ENCODE assay signal across 6 cellular contexts in the genomic region with DNA sequence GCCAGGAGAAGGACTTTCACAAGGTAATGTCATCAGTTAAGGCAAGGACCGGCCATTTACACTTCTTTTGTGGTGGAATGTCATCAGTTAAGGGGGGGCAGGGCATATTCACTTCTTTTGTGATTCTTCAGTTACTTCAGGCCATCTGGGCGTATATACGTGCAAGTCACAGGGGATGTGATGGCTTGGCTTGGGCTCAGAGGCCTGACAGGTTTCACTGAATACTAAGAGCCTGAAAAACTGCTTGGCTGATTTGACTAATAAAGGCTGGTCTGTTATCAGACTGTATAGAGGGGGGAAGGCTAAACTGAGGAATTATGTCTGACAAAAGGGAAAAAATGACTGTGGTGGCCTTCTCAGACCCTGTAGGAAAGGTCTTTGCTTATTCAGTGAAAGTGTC. TPM values are rescaled to one million over a fixed set of nuclear protein-coding genes. Genes with fewer than 3 reads are reported as not detected.
"Had no signal": no experiment of that assay in that cellular context is flagged by ENCODE, and none has a peak within 500 bp of the region (broad histone marks: within the 10 kb centered on the region; RNA-seq: fewer than 3 reads in every experiment).

No MANE protein-coding gene starts in this region.

RNA-seq across cellular contexts. Expression of gene IL34, which starts 24.5 kb away (rescaled TPM):
- total RNA-seq: activated CD8-positive, alpha-beta T cell treated with anti-CD3 and anti-CD28 coated beads for 36 hours; activated naive CD4-positive, alpha-beta T cell treated with anti-CD3 and anti-CD28 coated beads for 36 hours; activated T-helper 1 cell treated with anti-CD3 and anti-CD28 coated beads, Interleukin-12 subunit alpha, Interleukin-12 subunit beta, Interleukin-2, Interleukin-4 antibody, amounts not matched to agents 30 ng/mL and 10 ng/mL and 1 ng/mL, durations not matched to agents 14 hours and 24 hours and 36 hours; activated T-helper 2 cell treated with anti-CD3 and anti-CD28 coated beads, Interferon-gamma antibody, Interleukin-2, Interleukin-4, amounts not matched to agents 10 μg/mL and 5 μg/mL and 100 μg/mL, durations not matched to agents 14 hours and 24 hours and 36 hours; cardiac muscle cell; T-helper 2 cell treated with Interferon-gamma antibody and Interleukin-4, amounts not matched to agents 100 ng/mL and 5 ng/mL, for 36 hours had no signal
